ENCODE assay signal across 1 cellular context in the genomic region with DNA sequence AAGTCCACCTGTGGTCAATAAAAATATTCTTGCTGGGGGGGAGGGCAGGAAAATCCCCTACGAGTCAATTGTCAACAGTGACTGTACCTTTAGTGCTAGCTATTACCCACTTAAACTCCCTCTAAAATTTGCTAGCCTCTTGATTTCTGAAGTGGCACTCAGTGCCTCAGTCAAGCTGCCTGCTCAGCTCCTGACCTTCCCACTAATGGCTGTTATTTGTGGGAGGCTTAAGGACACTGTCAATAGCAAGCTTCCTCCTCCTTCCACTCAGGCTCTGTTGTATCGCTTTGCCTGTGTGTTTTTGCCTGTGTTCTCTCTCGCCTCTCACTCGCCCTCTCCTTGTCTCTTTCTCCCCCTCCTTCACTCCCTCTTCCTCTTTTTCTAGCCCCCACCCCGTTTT.
TF ChIP-seq lines count a peak whose summit lies in the region.

No MANE protein-coding gene starts in this region.

TF ChIP-seq in H1, 55 proteins besides CTCF, POLR2A, EP300 and RAD21:
- no peak for TF ChIP-seq CHD1 (IDR thresholded peaks at IDR 0.05; ENCODE audit: low read depth, low read length)
- no peak for TF ChIP-seq EZH2 (IDR thresholded peaks at IDR 0.05; ENCODE audit: low read depth, low read length, severe bottlenecking)
- TF ChIP-seq RBBP5 (IDR thresholded peaks at IDR 0.05; ENCODE audit: borderline replicate concordance, low read depth, low read length), result no peak
- TF ChIP-seq SIRT6 (IDR thresholded peaks at IDR 0.05; ENCODE audit: low read length), result no peak
- no peak for TF ChIP-seq NRF1 (IDR thresholded peaks at IDR 0.05; ENCODE audit: low read depth, low read length)
- no peak for TF ChIP-seq POLR2AphosphoS5 (IDR thresholded peaks at IDR 0.05; ENCODE audit: low read depth, low read length)
- TF ChIP-seq SP1 (IDR thresholded peaks at IDR 0.05; ENCODE audit: low read depth, low read length), result no peak
- no peak for TF ChIP-seq PHF8 (conservative IDR thresholded peaks at IDR 0.05; ENCODE audit: low read depth, low read length)
- no peak for TF ChIP-seq POU5F1 (IDR thresholded peaks at IDR 0.05; ENCODE audit: low read depth, low read length)
- TF ChIP-seq CREB1 (IDR thresholded peaks at IDR 0.05), result no peak
- no peak for TF ChIP-seq ASH2L (IDR thresholded peaks at IDR 0.05; ENCODE audit: low read length)
- TF ChIP-seq CBX8 (IDR thresholded peaks at IDR 0.05; ENCODE audit: borderline replicate concordance, low read depth, low read length), result no peak
- TF ChIP-seq, protein P1, sequence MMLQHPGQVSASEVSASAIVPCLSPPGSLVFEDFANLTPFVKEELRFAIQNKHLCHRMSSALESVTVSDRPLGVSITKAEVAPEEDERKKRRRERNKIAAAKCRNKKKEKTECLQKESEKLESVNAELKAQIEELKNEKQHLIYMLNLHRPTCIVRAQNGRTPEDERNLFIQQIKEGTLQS (IDR thresholded peaks at IDR 0.05; ENCODE audit: insufficient read depth, low read depth, low read length), result no peak
- no peak for TF ChIP-seq JUND (IDR thresholded peaks at IDR 0.05; ENCODE audit: low read length)
- TF ChIP-seq CHD2 (IDR thresholded peaks at IDR 0.05; ENCODE audit: low read length), result no peak
- TF ChIP-seq CBX5 (IDR thresholded peaks at IDR 0.05; ENCODE audit: low read depth, low read length), result no peak
- no peak for TF ChIP-seq JUN (IDR thresholded peaks at IDR 0.05; ENCODE audit: low read depth, low read length)
- TF ChIP-seq RNF2 (IDR thresholded peaks at IDR 0.05; ENCODE audit: borderline replicate concordance, low read depth, low read length, missing control alignments, poor library complexity, severe bottlenecking), result no peak
- TF ChIP-seq KDM1A (IDR thresholded peaks at IDR 0.05; ENCODE audit: borderline replicate concordance, low read length), result no peak
- TF ChIP-seq SP2 (IDR thresholded peaks at IDR 0.05; ENCODE audit: low read length), result no peak
